Comparison of ENCODE assay signal across 9 cellular contexts in genomic region chr1:220786337-220787068, GRCh38. TPM values are rescaled to one million over a fixed set of nuclear protein-coding genes. Genes with fewer than 3 reads are reported as not detected.
DNase-seq lines count a peak whose midpoint lies in the region; ATAC-seq and TF ChIP-seq lines count a peak whose summit lies in the region.
"Had no signal": no experiment of that assay in that cellular context is flagged by ENCODE, and none has a peak within 500 bp of the region (broad histone marks: within the 10 kb centered on the region; RNA-seq: fewer than 3 reads in every experiment).

TSS of gene MTARC1 (plus strand) at chr1:220786913. CDS start at chr1:220786945, 32 bp downstream.

- intact Hi-C loops in Calu3 (cut with micrococcal nuclease; ENCODE audit: unreplicated experiment): no loop called here
- intact Hi-C loops in PC-3 (cut with micrococcal nuclease): loop anchor here (1.0 to 10.0 kb wide), 5 partner anchors 16 to 1926 kb away; partner anchors contain the start of genes AIDA, BROX and MTARC2

- peaks cover 26% of the 10 kb centered on the region for H3K79me2 ChIP-seq in PC-3 (ENCODE audit: low read length)

- H3K9ac ChIP-seq in HUES6 (ENCODE audit: low read length) (peak within 1 kb of the TSS; percentile 81), PC-3 (ENCODE audit: low read length) (peak within 1 kb of the TSS; percentile 87), endodermal cell (ENCODE audit: extremely low read depth, low read length, poor library complexity, severe bottlenecking) (peak within 1 kb of the TSS; percentile 65)

- H3K9me3 Mint-ChIP-seq in Calu3 (ENCODE audit: low read depth, unreplicated experiment): no peaks in the 10 kb centered on the region
- no peaks in the 10 kb centered on the region for H3K9me3 Mint-ChIP-seq in endodermal cell
- no peaks in the 10 kb centered on the region for H3K9me3 Mint-ChIP-seq in memory B cell

- peaks cover 8% of the 10 kb centered on the region for H3F3A ChIP-seq in PC-3 (ENCODE audit: low read length, unreplicated experiment)

- no peaks in the 10 kb centered on the region for H3K27me3 Mint-ChIP-seq in Calu3 (ENCODE audit: unreplicated experiment)
- no peaks in the 10 kb centered on the region for H3K27me3 Mint-ChIP-seq in endodermal cell (ENCODE audit: insufficient read depth)
- peaks cover 5% of the 10 kb centered on the region for H3K27me3 Mint-ChIP-seq in memory B cell

- H3K36me3 Mint-ChIP-seq in Calu3 (ENCODE audit: insufficient read depth, unreplicated experiment) (peaks cover 26% of the 10 kb centered on the region), endodermal cell (ENCODE audit: low read depth) (peaks cover 17% of the 10 kb centered on the region), memory B cell (peaks cover 11% of the 10 kb centered on the region)

- BruUV-seq in Calu3 (replicated peaks; lab: Mats Ljungman, UMichigan) (no TSS peak), PC-3 (replicated peaks; lab: Mats Ljungman, UMichigan) (no TSS peak)

- H3K4me3 ChIP-seq in HUES6 (ENCODE audit: low read depth, low read length) (peak within 1 kb of the TSS; percentile 70), PC-3 (ENCODE audit: low read length) (peak within 1 kb of the TSS; percentile 65), endodermal cell (ENCODE audit: low read length) (peak within 1 kb of the TSS; percentile 73), thoracic aorta (peak within 1 kb of the TSS; percentile 84)
- H3K4me3 ChIP-seq: SJSA1 had no signal

- H3K4me1 Mint-ChIP-seq in Calu3 (ENCODE audit: low read depth, unreplicated experiment) (peaks cover 18% of the 10 kb centered on the region), endodermal cell (peaks cover 31% of the 10 kb centered on the region), memory B cell (peaks cover 3% of the 10 kb centered on the region)

- peak within 1 kb of the TSS; percentile 85 for H3K4me2 ChIP-seq in PC-3 (ENCODE audit: low read length)

- H3K9me2 ChIP-seq in PC-3 (replicated peaks; ENCODE audit: low read length): no peaks in the 10 kb centered on the region

- H3K4me3 Mint-ChIP-seq in Calu3 (ENCODE audit: low read depth, unreplicated experiment) (peak within 1 kb of the TSS; percentile 93), endodermal cell (peak within 1 kb of the TSS; percentile 80), memory B cell (peak within 1 kb of the TSS; percentile 73)

- H3K9me3 ChIP-seq in HUES6 (ENCODE audit: control insufficient read depth, insufficient read depth, low read depth, low read length) (no peaks in the 10 kb centered on the region), PC-3 (ENCODE audit: low read length) (no peaks in the 10 kb centered on the region), endodermal cell (ENCODE audit: control insufficient read depth, low read length) (peaks cover 3% of the 10 kb centered on the region), thoracic aorta (no peaks in the 10 kb centered on the region)
- H3K9me3 ChIP-seq: SJSA1 had no signal

- no peak within 1 kb of the TSS for H3K27ac ChIP-seq in HUES6 (ENCODE audit: low read depth, low read length)
- peak within 1 kb of the TSS; percentile 90 for H3K27ac ChIP-seq in PC-3 (ENCODE audit: low read length)
- H3K27ac ChIP-seq in endodermal cell (ENCODE audit: low read depth, low read length): peak within 1 kb of the TSS; percentile 35
- peak within 1 kb of the TSS; percentile 67 to 68 for H3K27ac ChIP-seq in thoracic aorta
- H3K27ac ChIP-seq: SJSA1 had no signal

- 5 to 7% methylated on average over 3 to 56 of the region's 56 CpGs for whole genome bisulfite sequencing in endodermal cell (ENCODE audit: insufficient coverage in 1 of 2, insufficient read length in 1 of 2), 2 experiments

- H3K4me1 ChIP-seq in HUES6 (ENCODE audit: control insufficient read depth, insufficient read depth, low read length) (peaks cover 24% of the 10 kb centered on the region), PC-3 (ENCODE audit: insufficient read depth, low read length) (peaks cover 47% of the 10 kb centered on the region), endodermal cell (ENCODE audit: control insufficient read depth, insufficient read depth, low read length) (peaks cover 15% of the 10 kb centered on the region), thoracic aorta (ENCODE audit: control insufficient read depth in 1 of 2, low read depth in 2 of 2) (peaks cover 5 to 40% of the 10 kb centered on the region in 2 donors)
- H3K4me1 ChIP-seq: SJSA1 had no signal

- H3K27ac Mint-ChIP-seq in Calu3 (ENCODE audit: unreplicated experiment) (peak within 1 kb of the TSS; percentile 77), endodermal cell (peak within 1 kb of the TSS; percentile 96), memory B cell (no peak within 1 kb of the TSS)

- TF ChIP-seq CTCF in Calu3 (IDR thresholded peaks at IDR 0.05; ENCODE audit: unreplicated experiment): no peak
- 0 out of 2 replicates have a peak, but pooled peaks have one; percentile 26 for TF ChIP-seq CTCF in PC-3 (conservative IDR thresholded peaks at IDR 0.05; ENCODE audit: low read depth, low read length)
- TF ChIP-seq CTCF in endodermal cell (conservative IDR thresholded peaks at IDR 0.05): peak; percentile 41
- TF ChIP-seq CTCF in thoracic aorta (IDR thresholded peaks at IDR 0.05): peak; percentile 31

- peak; percentile 35 for ATAC-seq in GM19468 (IDR thresholded peaks at IDR 0.05; ENCODE audit: extremely low read depth, unreplicated experiment)
- peak; percentile 79 for ATAC-seq in PC-3
- peak; percentile 70 for ATAC-seq in memory B cell (ENCODE audit: low read depth)
- ATAC-seq in thoracic aorta (ENCODE audit: insufficient number of reproducible peaks, low FRiP score, low read depth): peak; percentile 75

- peak; percentile 80 for DNase-seq in Calu3
- DNase-seq in PC-3: peak; percentile 91
- peak; percentile 94 for DNase-seq in endodermal cell
- peak in 1 of 2 donors; percentile 42 for DNase-seq in memory B cell (ENCODE audit: low spot score in 2 of 2)
- no peak for DNase-seq in thoracic aorta (ENCODE audit: low spot score)
- DNase-seq in GDM1 (lab: John Stamatoyannopoulos, UW): no peak

- H4K20me1 ChIP-seq in PC-3 (ENCODE audit: low read length): no peaks in the 10 kb centered on the region

- H3K36me3 ChIP-seq in HUES6 (ENCODE audit: control insufficient read depth, insufficient read depth, low read length) (peaks cover 2% of the 10 kb centered on the region; the same call in 1 of the 2 replicates), PC-3 (ENCODE audit: low read depth, low read length) (peaks cover 19% of the 10 kb centered on the region), endodermal cell (ENCODE audit: control insufficient read depth, insufficient read depth, low read length) (peaks cover 4% of the 10 kb centered on the region), thoracic aorta (peaks cover 3% of the 10 kb centered on the region)

- POLR2A ChIA-PET in PC-3 (lab: Charles Lee; ENCODE audit: unreplicated experiment): no interaction called here

- peak within 1 kb of the TSS; percentile 82 for H2AFZ ChIP-seq in PC-3 (ENCODE audit: low read length)

- H3K27me3 ChIP-seq in HUES6 (ENCODE audit: control insufficient read depth, insufficient read depth, low read length): no peaks in the 10 kb centered on the region
- no peaks in the 10 kb centered on the region for H3K27me3 ChIP-seq in PC-3 (ENCODE audit: low read length)
- H3K27me3 ChIP-seq in endodermal cell (ENCODE audit: control insufficient read depth, insufficient read depth, low read length, poor library complexity, severe bottlenecking): no peaks in the 10 kb centered on the region
- H3K27me3 ChIP-seq in thoracic aorta (replicated peaks; ENCODE audit: insufficient read depth): no peaks in the 10 kb centered on the region
- H3K27me3 ChIP-seq: SJSA1 had no signal

- CTCF ChIA-PET in Calu3 (lab: Charles Lee) (interaction anchor here (0.6 to 1.4 kb wide), 3 partner anchors 10 to 52 kb away, joined by 3 to 4 read pairs (median 3); no protein-coding TSS in a partner anchor), PC-3 (lab: Charles Lee) (interaction anchor here (0.6 to 3.3 kb wide), 4 partner anchors 14 to 1060 kb away, joined by 3 to 26 read pairs (median 7); no protein-coding TSS in a partner anchor)

RNA-seq across cellular contexts. Expression of gene MTARC1, which starts in this region (rescaled TPM):
- total RNA-seq in Calu3 (2022) (18.9 and 21.3 TPM in 2 replicates), PC-3 (2014; rRNA removed) (48.5 and 50.2 TPM in 2 replicates), endodermal cell (10 to 100 TPM; 53.1 to 75.4 TPM), thoracic aorta (1 to 10 TPM; 3.6 to 3.7 TPM)
- polyA plus RNA-seq in endodermal cell (2013, experiment 1 of 2): 18.3 TPM
- 16.6 TPM for polyA plus RNA-seq in endodermal cell (2013, experiment 2 of 2)
- total RNA-seq: SJSA1 had no signal

Comparison
In these comparisons a context has a peak if more than half of its experiments do, and no peak if none do; other contexts are left out.
1. DNase-seq: peak in Calu3 (single experiment), PC-3 (single experiment) and endodermal cell (single experiment); none in thoracic aorta (single experiment) and GDM1 (single experiment).
2. Peak in every context shown above with its lines, with median percentiles within 50 percentile points of each other: H3K4me3 Mint-ChIP-seq, ATAC-seq, H3K4me3 ChIP-seq and H3K9ac ChIP-seq.